Comparison of ENCODE assay signal across 19 cellular contexts in the genomic region with DNA sequence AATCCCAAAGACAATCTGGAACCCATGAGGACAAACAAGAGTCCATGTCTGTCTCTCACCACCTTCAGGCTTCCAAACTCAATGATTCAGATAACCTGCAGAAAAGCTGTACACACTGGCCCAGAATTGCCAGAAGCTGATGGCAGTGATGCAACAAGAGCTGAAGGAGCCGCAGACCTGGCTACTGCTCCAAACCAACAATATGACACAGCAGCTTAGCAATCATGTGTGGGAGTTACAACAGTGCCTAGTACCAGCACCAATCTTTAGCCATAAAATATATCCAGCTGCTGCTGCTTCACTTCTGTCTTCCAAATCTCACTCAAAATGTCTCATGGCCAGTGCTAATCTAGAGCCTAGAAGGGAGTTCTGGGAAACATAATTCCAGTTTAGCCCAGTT. TPM values are rescaled to one million over a fixed set of nuclear protein-coding genes. Genes with fewer than 3 reads are reported as not detected.
DNase-seq lines count a peak whose midpoint lies in the region; ATAC-seq, FAIRE-seq and TF ChIP-seq lines count a peak whose summit lies in the region.
"Had no signal": no experiment of that assay in that cellular context is flagged by ENCODE, and none has a peak within 500 bp of the region (broad histone marks: within the 10 kb centered on the region; RNA-seq: fewer than 3 reads in every experiment).

No MANE protein-coding gene starts in this region.

- H3K23ac ChIP-seq in mesenchymal stem cell (ENCODE audit: low read length in 2 of 2): no peak overlapping the region

- no peak for FAIRE-seq in GM12878 (lab: Jason Lieb, UNC)
- FAIRE-seq: endothelial cell of umbilical vein had no signal

- H3K36me3 ChIP-seq in GM12878 (ENCODE audit: control insufficient read depth in 2 of 2, insufficient read depth in 2 of 2, low read length in 1 of 2) (no peaks in the 10 kb centered on the region), mesenchymal stem cell (ENCODE audit: control insufficient read depth in 1 of 2, insufficient read depth in 2 of 2, low read depth in 1 of 2, low read length in 2 of 2) (no peaks in the 10 kb centered on the region)
- H3K36me3 ChIP-seq: BE2C had no signal

- no peak overlapping the region for H2BK120ac ChIP-seq in mesenchymal stem cell (ENCODE audit: low read depth, low read length)

- H3K4me3 ChIP-seq in GM12878 (no peak overlapping the region), mesenchymal stem cell (ENCODE audit: insufficient read depth in 1 of 2, low read depth in 1 of 2, low read length in 2 of 2) (no peak overlapping the region)

- no peak overlapping the region for H2BK12ac ChIP-seq in mesenchymal stem cell (ENCODE audit: low read length in 2 of 2)

- RAD21 ChIA-PET in GM12878 (lab: Charles Lee; ENCODE audit: unreplicated experiment): interaction anchor here (0.8 kb wide), 1 partner anchor 76 kb away, joined by 3 read pairs; no protein-coding TSS in a partner anchor

- no peaks in the 10 kb centered on the region for H4K20me1 ChIP-seq in GM12878 (ENCODE audit: control insufficient read depth, insufficient read depth)

- peaks cover 18% of the 10 kb centered on the region for H3K79me1 ChIP-seq in mesenchymal stem cell (replicated peaks; ENCODE audit: low read length, poor library complexity, severe bottlenecking)

- DNase-seq in AG20443 (ENCODE audit: low spot score) (peak; percentile 53), LHCN-M2 (ENCODE audit: low read depth) (peak; percentile 27), GM12878 (ENCODE audit: low read depth, low spot score) (no peak), mesenchymal stem cell (no peak), HT-29 (ENCODE audit: low spot score) (no peak), HPDE6-E6E7 (ENCODE audit: extremely low spot score) (no peak), NAMALWA (ENCODE audit: low spot score) (no peak)
- DNase-seq: activated CD8-positive, alpha-beta memory T cell treated with anti-CD3 and anti-CD28 coated beads, Interleukin-2, amount 10 ng/mL, durations not matched to agents 7 days and 5 days; BE2C; DMS79; GOT3; midbrain; NCI-H1105 treated with DMSO at 0.1 percent for 48 hours; NCI-H446 treated with DMSO at 0.1 percent for 48 hours; stimulated activated CD8-positive, alpha-beta memory T cell treated with anti-CD3 and anti-CD28 coated beads, Interleukin-4, amount 100 ng/mL, for 48 hours; T1000 had no signal

- POLR2A ChIA-PET in GM12878 (lab: Charles Lee): interaction anchor here (0.8 to 0.9 kb wide), 2 partner anchors 12 to 13 kb away, joined by 3 read pairs; no protein-coding TSS in a partner anchor

- no peaks in the 10 kb centered on the region for H3K79me2 ChIP-seq in GM12878 (ENCODE audit: control insufficient read depth, insufficient read depth, low read length)

- TF ChIP-seq EP300 in GM12878 (IDR thresholded peaks at IDR 0.05; ENCODE audit: borderline replicate concordance in 1 of 2, control insufficient read depth in 1 of 2, low read depth in 2 of 2, low read length in 2 of 2): no peak

- no peak for TF ChIP-seq CTCF in GM12878 (IDR thresholded peaks at IDR 0.05 in 2 of 3, conservative IDR thresholded peaks at IDR 0.05 in 1 of 3; ENCODE audit: control insufficient read depth in 2 of 3, extremely low read depth in 1 of 3, insufficient read depth in 1 of 3, low read depth in 3 of 3, low read length in 3 of 3)

- BruUV-seq in GM12878 (replicated peaks; lab: Mats Ljungman, UMichigan): no TSS peak

- no peak overlapping the region for H3K9ac ChIP-seq in GM12878 (ENCODE audit: control insufficient read depth, insufficient read depth, low read length)
- peak overlapping the region; percentile 53 for H3K9ac ChIP-seq in mesenchymal stem cell (ENCODE audit: low read length)

- H3K27me3 ChIP-seq in GM12878 (replicated peaks in 1 of 2; ENCODE audit: control insufficient read depth in 2 of 2, insufficient read depth in 2 of 2, low read length in 1 of 2) (no peaks in the 10 kb centered on the region), mesenchymal stem cell (ENCODE audit: control insufficient read depth in 1 of 2, insufficient read depth in 1 of 2, low read length in 2 of 2) (peaks cover 0 to 2% of the 10 kb centered on the region in 2 experiments)
- H3K27me3 ChIP-seq: BE2C had no signal

- no peak overlapping the region for H2AFZ ChIP-seq in GM12878 (ENCODE audit: control insufficient read depth, low read depth, low read length)
- H2AFZ ChIP-seq in mesenchymal stem cell (ENCODE audit: low read depth, low read length): no peak overlapping the region

- H3K14ac ChIP-seq in mesenchymal stem cell (ENCODE audit: low read length in 2 of 2): no peak overlapping the region

- intact Hi-C loops in GM12878 (cut with micrococcal nuclease; ENCODE audit: unreplicated experiment): no loop called here

- peaks cover 13% of the 10 kb centered on the region for H3K4me1 ChIP-seq in GM12878 (ENCODE audit: control insufficient read depth, insufficient read depth, low read length)
- H3K4me1 ChIP-seq in mesenchymal stem cell (ENCODE audit: control insufficient read depth, insufficient read depth, low read depth, low read length): peaks cover 1% of the 10 kb centered on the region
- H3K4me1 ChIP-seq: BE2C had no signal

- no peak for TF ChIP-seq RAD21 in GM12878 (IDR thresholded peaks at IDR 0.05; ENCODE audit: insufficient read depth, low read depth, low read length)

- no peak overlapping the region for H3K4me2 ChIP-seq in GM12878 (ENCODE audit: control insufficient read depth, insufficient read depth)
- no peak overlapping the region for H3K4me2 ChIP-seq in mesenchymal stem cell (ENCODE audit: low read length, poor library complexity, severe bottlenecking)

- H4K8ac ChIP-seq in mesenchymal stem cell (ENCODE audit: low read length): no peak overlapping the region

- TF ChIP-seq POLR2A in GM12878 (IDR thresholded peaks at IDR 0.05; ENCODE audit: low read depth, low read length): no peak

- ATAC-seq in GM12878: no peak
- ATAC-seq in HG03196 (IDR thresholded peaks at IDR 0.05; ENCODE audit: unreplicated experiment): no peak
- ATAC-seq: activated CD8-positive, alpha-beta memory T cell treated with anti-CD3 and anti-CD28 coated beads, Interleukin-2, amount 10 ng/mL, durations not matched to agents 7 days and 5 days had no signal

- H3K9me3 ChIP-seq in GM12878 (replicated peaks; ENCODE audit: control insufficient read depth, insufficient read depth, low read length) (no peaks in the 10 kb centered on the region), mesenchymal stem cell (ENCODE audit: control insufficient read depth, low read length) (no peaks in the 10 kb centered on the region)
- H3K9me3 ChIP-seq: BE2C had no signal

- CTCF ChIA-PET in GM12878 (lab: Yijun Ruan, JAX): interaction anchor here (0.7 to 1.5 kb wide), 2 partner anchors 9 to 131 kb away, joined by 5 to 7 read pairs; no protein-coding TSS in a partner anchor

- no peak overlapping the region for H3K4ac ChIP-seq in mesenchymal stem cell (ENCODE audit: low read depth in 1 of 2, low read length in 2 of 2)

- in situ Hi-C loops in GM12878 (cut with MboI): no loop called here

- SMC1A ChIA-PET in GM12878 (lab: Charles Lee; ENCODE audit: uncharacterized antibody, unreplicated experiment): interaction anchor here (0.9 to 1.9 kb wide), 3 partner anchors 10 to 28 kb away, joined by 3 to 9 read pairs (median 3); no protein-coding TSS in a partner anchor

- H4K91ac ChIP-seq in mesenchymal stem cell (ENCODE audit: low read length): no peak overlapping the region

- no peak overlapping the region for H3K18ac ChIP-seq in mesenchymal stem cell (ENCODE audit: low read depth in 1 of 2, low read length in 2 of 2)

- H3K27ac ChIP-seq in GM12878 (ENCODE audit: control insufficient read depth, insufficient read depth) (no peak overlapping the region), mesenchymal stem cell (ENCODE audit: low read length, poor library complexity, severe bottlenecking) (no peak overlapping the region)
- H3K27ac ChIP-seq: RWPE1 had no signal

- 100% methylated on average over 1 of the region's 1 CpG for WGBS in GM12878 (ENCODE audit: insufficient coverage, insufficient replicate concordance, low lambda C conversion rate, missing lambda C conversion rate)
- WGBS in mesenchymal stem cell: 100% methylated on average over 1 of the region's 1 CpG

- no peak overlapping the region for H2BK15ac ChIP-seq in mesenchymal stem cell (ENCODE audit: low read depth, poor library complexity, severe bottlenecking)

- no peak overlapping the region for H2AK5ac ChIP-seq in mesenchymal stem cell (ENCODE audit: low read length, severe bottlenecking)

- H2BK5ac ChIP-seq in mesenchymal stem cell (ENCODE audit: low read depth, low read length, poor library complexity, severe bottlenecking): no peak overlapping the region

TF ChIP-seq in GM12878, 131 proteins besides CTCF, POLR2A, EP300 and RAD21 (continues in another document):
- no peak for TF ChIP-seq RUNX3 (IDR thresholded peaks at IDR 0.05; ENCODE audit: low read length)

RNA-seq across cellular contexts. Expression of a gene that starts 22.0 kb away (rescaled TPM):
- total RNA-seq in LHCN-M2 (2014; rRNA removed) (3.5 and 6.1 TPM in 2 replicates), GM12878 (2014; rRNA removed) (2.4 and 2.8 TPM in 2 replicates), GM12878 (2014; rRNA removed; fragmentation: Illumina TruSeq; extraction: Trizol) (2.7 and 2.8 TPM in 2 replicates), GM12878 (2021) (4.6 and 4.8 TPM in 2 replicates)
- 0.81 TPM for polyA plus RNA-seq in LHCN-M2 (2012)
- total RNA-seq in GM12878 (2013; cell fraction: nucleolus; rRNA removed): 18.7 and 19.0 TPM in 2 replicates
- polyA plus RNA-seq in GM12878 (2011; ENCODE audit: low read depth): 0.50 TPM
- polyA plus RNA-seq in GM12878 (2011; rRNA removed) (7.0 and 9.6 TPM in 2 replicates), GM12878 (2014; fragmentation: Illumina TruSeq; extraction: Trizol) (4.1 and 4.5 TPM in 2 replicates), GM12878 (2014; fragmentation: Nextera tagmentation; extraction: Ambion mirVana) (1 to 10 TPM; 1.4 to 1.5 TPM), GM12878 (2014; rRNA removed) (2.4 and 3.3 TPM in 2 replicates), GM12878 (2016; fragmentation: Nextera tagmentation; extraction: Ambion mirVana) (1 to 10 TPM; 5.5 to 6.3 TPM)
- polyA plus RNA-seq in GM12878 (2011; cell fraction: cytosol; rRNA removed): 2.6 and 2.9 TPM in 2 replicates
- polyA plus RNA-seq in GM12878 (2011; cell fraction: nucleus; rRNA removed): 8.2 and 8.8 TPM in 2 replicates
- 1.0 and 1.3 TPM in 2 replicates for polyA plus RNA-seq in GM12878 (2012)
- polyA minus RNA-seq in GM12878 (2011; rRNA and poly(A)+ RNA removed): 6.4 and 8.0 TPM in 2 replicates
- polyA minus RNA-seq in GM12878 (2011; cell fraction: cytosol; rRNA and poly(A)+ RNA removed): 2.8 and 3.3 TPM in 2 replicates
- polyA minus RNA-seq in GM12878 (2011; cell fraction: nucleus; rRNA and poly(A)+ RNA removed): 7.6 and 11.9 TPM in 2 replicates
- polyA plus RNA-seq in mesenchymal stem cell (2013, experiment 1 of 2): 1.5 TPM
- polyA plus RNA-seq in mesenchymal stem cell (2013, experiment 2 of 2): 1.4 TPM
- total RNA-seq in HT-29 (2014; rRNA removed; shearing (Covaris generic)): 3.8 and 8.5 TPM in 2 replicates

Comparison
In these comparisons a context has a peak if more than half of its experiments do, and no peak if none do; other contexts are left out.
1. DNase-seq: peak in AG20443 (single experiment) and LHCN-M2 (single experiment); none in GM12878 (single experiment), mesenchymal stem cell (single experiment), HT-29 (single experiment), HPDE6-E6E7 (single experiment) and NAMALWA (single experiment).